Comparison of ENCODE assay signal across 23 cellular contexts in the genomic region with DNA sequence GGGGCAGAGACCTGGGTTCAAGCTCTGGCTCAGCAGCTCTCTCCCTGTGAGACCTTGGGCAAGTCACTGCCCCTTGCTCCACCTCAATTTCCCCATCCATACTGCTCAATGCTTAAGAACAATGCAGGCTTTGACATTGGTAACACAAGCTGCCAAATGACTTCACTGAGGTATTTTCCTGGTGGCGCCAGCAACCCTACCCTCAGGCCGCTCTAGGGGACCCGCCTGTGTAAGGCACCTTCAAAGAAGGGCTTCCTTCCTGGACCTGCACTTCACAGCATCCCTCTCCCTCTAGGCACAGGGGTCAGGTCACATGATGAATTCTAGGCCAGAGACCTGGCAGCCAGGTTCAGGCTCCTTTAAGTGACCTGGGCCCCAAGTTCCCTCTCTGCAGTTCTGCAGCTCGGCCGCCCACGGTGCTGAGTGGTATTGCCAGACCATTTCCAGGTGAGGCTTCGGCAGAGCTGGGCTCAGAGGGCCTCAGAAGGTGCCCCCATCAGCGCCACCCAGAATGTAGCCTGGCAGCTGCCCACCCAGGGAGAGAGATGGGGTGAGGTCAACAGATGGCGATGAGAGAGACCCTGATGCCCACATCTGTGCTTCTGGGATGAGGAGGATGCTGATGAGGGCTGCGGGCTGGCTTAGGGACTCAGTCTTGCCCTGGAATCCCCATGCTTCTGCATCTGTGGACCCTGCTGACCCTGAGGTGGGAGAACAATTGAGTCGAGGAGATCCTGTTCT. TPM values are rescaled to one million over a fixed set of nuclear protein-coding genes. Genes with fewer than 3 reads are reported as not detected.
"Had no signal": no experiment of that assay in that cellular context is flagged by ENCODE, and none has a peak within 500 bp of the region (broad histone marks: within the 10 kb centered on the region; RNA-seq: fewer than 3 reads in every experiment).

No MANE protein-coding gene starts in this region.

- H3K4me3 ChIP-seq: ascending aorta, body of pancreas, SK-N-MC had no signal

- H3K27me3 ChIP-seq: body of pancreas had no signal

- H3K36me3 ChIP-seq: ascending aorta had no signal

- H3K9me3 ChIP-seq: ascending aorta, body of pancreas had no signal

- H3K27ac Mint-ChIP-seq: activated CD8-positive, alpha-beta T cell treated with anti-CD3 and anti-CD28 coated beads for 36 hours; activated naive CD4-positive, alpha-beta T cell treated with anti-CD3 and anti-CD28 coated beads, Interleukin-2, amount 50 U/mL, for 24 hours; activated T-helper 1 cell treated with anti-CD3 and anti-CD28 coated beads, Interleukin-12 subunit alpha, Interleukin-12 subunit beta, Interleukin-2, Interleukin-4 antibody, amounts not matched to agents 30 ng/mL and 10 ng/mL and 1 ng/mL, durations not matched to agents 14 hours and 24 hours and 36 hours had no signal

- H3K9me3 Mint-ChIP-seq: activated CD8-positive, alpha-beta T cell treated with anti-CD3 and anti-CD28 coated beads for 36 hours; activated naive CD4-positive, alpha-beta T cell treated with anti-CD3 and anti-CD28 coated beads, Interleukin-2, amount 50 U/mL, for 24 hours; activated T-helper 1 cell treated with anti-CD3 and anti-CD28 coated beads, Interleukin-12 subunit alpha, Interleukin-12 subunit beta, Interleukin-2, Interleukin-4 antibody, amounts not matched to agents 30 ng/mL and 10 ng/mL and 1 ng/mL, durations not matched to agents 14 hours and 24 hours and 36 hours; central memory CD8-positive, alpha-beta T cell had no signal

- H3K27ac ChIP-seq: ascending aorta, body of pancreas, SK-N-MC had no signal

- H3K36me3 Mint-ChIP-seq: activated naive CD4-positive, alpha-beta T cell treated with anti-CD3 and anti-CD28 coated beads, Interleukin-2, amount 50 U/mL, for 24 hours had no signal

- ATAC-seq: activated CD4-positive, CD25-positive, alpha-beta regulatory T cell treated with anti-CD3 and anti-CD28 coated beads, Interleukin-2, amount 50 U/mL, for 24 hours; activated CD8-positive, alpha-beta T cell treated with anti-CD3 and anti-CD28 coated beads for 36 hours; body of pancreas had no signal

- DNase-seq: activated CD4-positive, alpha-beta T cell treated with anti-CD3 and anti-CD28 coated beads for 4 hours; activated CD8-positive, alpha-beta memory T cell treated with anti-CD3 and anti-CD28 coated beads, Interleukin-2, amount 50 U/mL, for 4 hours; activated CD8-positive, alpha-beta T cell treated with anti-CD3 and anti-CD28 coated beads for 36 hours; activated effector memory CD4-positive, alpha-beta T cell treated with Interleukin-2 at 50 U/mL for 16 hours; activated naive CD4-positive, alpha-beta T cell; body of pancreas; MM.1S; NCI-H1105; NCI-H1436; NCI-H1694 treated with DMSO at 0.1 percent for 48 hours; NCI-H2029 treated with DMSO at 0.1 percent for 48 hours; NCI-H510A treated with DMSO at 0.1 percent for 48 hours; NCI-H69; NK-92 treated with Interleukin-12 subunit alpha and Interleukin-12 subunit beta, amount 100 ng/mL, for 24 hours; OCI-M1; SW 1271 had no signal

- H3K4me3 Mint-ChIP-seq: activated CD8-positive, alpha-beta T cell treated with anti-CD3 and anti-CD28 coated beads for 36 hours; activated naive CD4-positive, alpha-beta T cell treated with anti-CD3 and anti-CD28 coated beads, Interleukin-2, amount 50 U/mL, for 24 hours; activated T-helper 1 cell treated with anti-CD3 and anti-CD28 coated beads, Interleukin-12 subunit alpha, Interleukin-12 subunit beta, Interleukin-2, Interleukin-4 antibody, amounts not matched to agents 30 ng/mL and 10 ng/mL and 1 ng/mL, durations not matched to agents 14 hours and 24 hours and 36 hours; central memory CD8-positive, alpha-beta T cell had no signal

RNA-seq across cellular contexts. Expression of a gene that starts 4.5 kb away (rescaled TPM):
- total RNA-seq: bronchial epithelial cell had no signal
